6 cellular contexts compared by ENCODE assay signal in the genomic region with DNA sequence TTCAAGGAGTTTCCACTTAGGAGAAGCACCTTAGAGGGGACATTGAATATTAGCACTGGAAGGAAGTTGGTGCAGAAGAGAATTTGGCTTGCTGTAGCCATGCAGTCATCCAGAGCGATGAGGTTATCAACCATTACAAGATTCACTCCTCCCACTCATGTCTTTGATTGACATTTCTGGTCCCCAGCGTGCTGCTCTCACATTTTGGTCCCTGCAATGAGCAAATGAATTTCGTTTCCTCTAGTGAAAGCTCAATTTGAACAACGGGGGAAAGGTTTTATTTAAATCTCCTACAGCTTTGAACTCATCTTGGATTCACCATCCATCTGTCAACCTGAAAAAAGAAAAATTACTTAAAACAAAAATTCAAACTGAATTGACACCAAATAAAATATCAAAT.
"Had no signal": no experiment of that assay in that cellular context is flagged by ENCODE, and none has a peak within 500 bp of the region (broad histone marks: within the 10 kb centered on the region; RNA-seq: fewer than 3 reads in every experiment).

No MANE protein-coding gene starts in this region.

- DNase-seq: H9, HCEC 1CT, IMR-90, KG1 had no signal

- H3K4me3 ChIP-seq: GM23338, K562 had no signal
